Comparison of ENCODE assay signal across 1 cellular context in the genomic region with DNA sequence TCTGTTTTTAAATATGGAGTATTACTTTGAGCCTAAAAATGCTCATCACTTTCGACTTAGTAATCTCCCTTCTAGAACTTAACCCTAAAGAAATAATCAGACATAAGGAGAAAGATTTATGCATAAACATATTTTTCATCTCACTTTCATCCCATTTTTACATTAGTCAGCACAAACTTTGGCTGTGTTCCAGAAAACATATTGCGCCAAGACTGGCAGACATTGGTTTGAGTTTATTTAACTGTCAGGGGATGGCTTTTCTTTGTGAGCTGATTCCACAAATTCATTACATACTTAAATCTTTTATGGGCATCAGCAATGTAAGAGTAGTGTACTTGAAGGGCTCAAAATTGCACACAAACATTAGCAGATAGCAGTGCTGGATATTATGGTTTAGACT.
TF ChIP-seq lines count a peak whose summit lies in the region.

No MANE protein-coding gene starts in this region.

TF ChIP-seq in endothelial cell of umbilical vein, 7 proteins besides CTCF, POLR2A, EP300 and RAD21 (continued from another document):
- TF ChIP-seq EZH2 (IDR thresholded peaks at IDR 0.05; ENCODE audit: borderline replicate concordance, low read depth, low read length, severe bottlenecking) (no peak), MYC (IDR thresholded peaks at IDR 0.05; ENCODE audit: low read depth, low read length) (no peak), GATA2 (IDR thresholded peaks at IDR 0.05; ENCODE audit: insufficient read depth, insufficient read length, low read depth, low read length) (no peak)
